In the genomic region with DNA sequence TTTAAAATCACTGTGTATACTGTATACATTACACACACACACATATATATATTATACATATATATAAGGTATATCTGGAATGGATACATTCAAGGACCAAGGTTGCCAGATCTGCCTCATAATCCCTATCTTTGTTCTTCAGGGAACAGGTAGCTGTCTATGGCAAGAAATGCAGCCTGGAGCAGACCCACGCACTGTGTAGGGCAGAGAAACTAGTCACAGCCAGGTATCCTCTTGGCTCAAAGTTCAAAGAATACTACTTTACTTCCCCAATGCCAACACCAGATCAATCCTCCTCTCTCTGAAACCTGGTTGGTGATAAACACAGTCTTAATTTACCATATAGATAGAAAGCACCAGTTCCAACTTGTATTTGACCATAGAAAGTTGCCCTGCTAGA, we compare ENCODE assay signal across 23 cellular contexts.
"Had no signal": no experiment of that assay in that cellular context is flagged by ENCODE, and none has a peak within 500 bp of the region (broad histone marks: within the 10 kb centered on the region; RNA-seq: fewer than 3 reads in every experiment).

No MANE protein-coding gene starts in this region.

- DNase-seq: hippocampal formation; left ventricle myocardium inferior; midbrain; naive B cell; nucleus accumbens; psoas muscle; right lobe of liver; stimulated activated CD4-positive, alpha-beta T cell treated with anti-CD3 and anti-CD28 coated beads, Interleukin-12 subunit alpha, Interleukin-12 subunit beta, amount 100 ng/mL, for 4 hours; stimulated activated CD4-positive, alpha-beta T cell treated with anti-CD3 and anti-CD28 coated beads, Interleukin-15, amount 100 ng/mL, for 24 hours; stimulated activated CD4-positive, alpha-beta T cell treated with anti-CD3 and anti-CD28 coated beads, Interleukin-2, amount 100 ng/mL, for 24 hours; stimulated activated CD4-positive, alpha-beta T cell treated with anti-CD3 and anti-CD28 coated beads, Interleukin-4, amount 100 ng/mL, for 1 hour; stimulated activated naive B cell treated with anti-CD40 and anti-IgM and Interleukin-4, amounts not matched to agents 10 μg/mL and 1 μg/mL and 100 μg/mL, for 72 hours; stimulated activated naive CD8-positive, alpha-beta T cell treated with anti-CD3 and anti-CD28 coated beads, Interleukin-15, Interleukin-2, amounts not matched to agents 100 U/mL and 50 U/mL, for 24 hours; stomach; testis; thyroid gland; transverse colon; upper lobe of left lung had no signal

- H3K9me3 ChIP-seq: right lobe of liver, testis, thyroid gland, vagina had no signal

- H3K4me1 ChIP-seq: left ventricle myocardium inferior, parathyroid adenoma, psoas muscle, right atrium auricular region, right lobe of liver, stomach, testis, thyroid gland, transverse colon, upper lobe of left lung had no signal

- H3K9ac ChIP-seq: parathyroid adenoma had no signal

- H3K36me3 ChIP-seq: left ventricle myocardium inferior, right atrium auricular region, right lobe of liver, stomach, thyroid gland, transverse colon, upper lobe of left lung, vagina had no signal

- H3K27ac ChIP-seq: left ventricle myocardium inferior, parathyroid adenoma, psoas muscle, right atrium auricular region, right lobe of liver, stomach, testis, thyroid gland, transverse colon, upper lobe of left lung, vagina had no signal

- H3K4me3 ChIP-seq: left ventricle myocardium inferior, lung, psoas muscle, right atrium auricular region, right lobe of liver, stomach, testis, thyroid gland, transverse colon, upper lobe of left lung, vagina had no signal

- ATAC-seq: natural killer cell treated with Interleukin-12 subunit alpha and Interleukin-12 subunit beta and Interleukin-15 and Interleukin-18, amount 100 ng/mL, for 72 hours; psoas muscle; right lobe of liver; stimulated activated naive B cell treated with anti-CD40 and anti-IgM and Interleukin-4, amounts not matched to agents 10 μg/mL and 1 μg/mL and 100 μg/mL, for 72 hours; stimulated activated naive CD8-positive, alpha-beta T cell treated with anti-CD3 and anti-CD28 coated beads, Interleukin-15, Interleukin-2, amounts not matched to agents 100 U/mL and 50 U/mL, for 24 hours had no signal

- H2AFZ ChIP-seq: parathyroid adenoma had no signal

- H3K27me3 ChIP-seq: right atrium auricular region, right lobe of liver, stomach, testis, thyroid gland, transverse colon, upper lobe of left lung, vagina had no signal
